In genomic region chr16:29815793-29816693, GRCh38 we compare ENCODE assay signal across 8 cellular contexts. TPM values are rescaled to one million over a fixed set of nuclear protein-coding genes. Genes with fewer than 3 reads are reported as not detected.
A peak's percentile ranks its signal among the peaks of the same experiment; 100 is the strongest.
DNase-seq lines count a peak whose midpoint lies in the region; ATAC-seq and FAIRE-seq lines count a peak whose summit lies in the region.

TSS of gene PAGR1 (plus strand) at chr16:29816152. CDS start at chr16:29816526, 374 bp downstream.

- H3K9ac ChIP-seq in BLaER1, result peak within 1 kb of the TSS; percentile 98

- H3K27me3 Mint-ChIP-seq in activated CD4-positive, alpha-beta T cell treated with anti-CD3 and anti-CD28 coated beads, Interleukin-2, amount 10 ng/mL, durations not matched to agents 24 days and 14 days, result peaks cover 6% of the 10 kb centered on the region

- H3K4me2 ChIP-seq in BLaER1, result peak within 1 kb of the TSS; percentile 99

- H3K4me1 ChIP-seq in BLaER1, result peaks cover 80% of the 10 kb centered on the region

- peaks cover 35% of the 10 kb centered on the region for H3K36me3 ChIP-seq in BLaER1

- H3K4me3 Mint-ChIP-seq in activated CD4-positive, alpha-beta T cell treated with anti-CD3 and anti-CD28 coated beads, Interleukin-2, amount 10 ng/mL, durations not matched to agents 24 days and 14 days, result peak within 1 kb of the TSS; percentile 91

- DNase-seq in GM19239 (ENCODE audit: insufficient read length, low spot score) (peak; percentile 91), NCI-H526 (lab: John Stamatoyannopoulos, UW) (peak; percentile 97 to 99), cortex of kidney (lab: John Stamatoyannopoulos, UW) (peak; percentile 98), left kidney (ENCODE audit: low read depth, low spot score) (peak; percentile 99)
- DNase-seq in activated CD4-positive, alpha-beta T cell treated with anti-CD3 and anti-CD28 coated beads, Interleukin-2, amount 10 ng/mL, durations not matched to agents 24 days and 14 days, result peak; percentile 100
- peak; percentile 98 for DNase-seq in stimulated activated CD4-positive, alpha-beta T cell treated with anti-CD3 and anti-CD28 coated beads, Interleukin-2, amount 100 ng/mL, for 4 hours (ENCODE audit: low read depth)

- peak; percentile 57 for ATAC-seq in HG03460 (IDR thresholded peaks at IDR 0.05; ENCODE audit: unreplicated experiment)

- H3K27me3 ChIP-seq in BLaER1, result no peaks in the 10 kb centered on the region

- H4K20me1 ChIP-seq in BLaER1, result peaks cover 46% of the 10 kb centered on the region

- peak within 1 kb of the TSS; percentile 86 for H3K27ac ChIP-seq in BLaER1

- H3K9me3 ChIP-seq in BLaER1, result no peaks in the 10 kb centered on the region

- H3K4me1 Mint-ChIP-seq in activated CD4-positive, alpha-beta T cell treated with anti-CD3 and anti-CD28 coated beads, Interleukin-2, amount 10 ng/mL, durations not matched to agents 24 days and 14 days, result peaks cover 62% of the 10 kb centered on the region

- FAIRE-seq in GM19239 (lab: Jason Lieb, UNC), result peak; percentile 98

- H3K36me3 Mint-ChIP-seq in activated CD4-positive, alpha-beta T cell treated with anti-CD3 and anti-CD28 coated beads, Interleukin-2, amount 10 ng/mL, durations not matched to agents 24 days and 14 days (ENCODE audit: low read depth), result peaks cover 31% of the 10 kb centered on the region

- no peaks in the 10 kb centered on the region for H3K9me3 Mint-ChIP-seq in activated CD4-positive, alpha-beta T cell treated with anti-CD3 and anti-CD28 coated beads, Interleukin-2, amount 10 ng/mL, durations not matched to agents 24 days and 14 days

- intact Hi-C loops in activated CD4-positive, alpha-beta T cell treated with anti-CD3 and anti-CD28 coated beads, Interleukin-2, amount 10 ng/mL, durations not matched to agents 24 days and 14 days (cut with micrococcal nuclease), result loop anchor here (1.0 to 10.0 kb wide), 6 partner anchors 8 to 239 kb away; partner anchors contain the start of genes CDIPT, KIF22 and TAOK2

- H3K27ac Mint-ChIP-seq in activated CD4-positive, alpha-beta T cell treated with anti-CD3 and anti-CD28 coated beads, Interleukin-2, amount 10 ng/mL, durations not matched to agents 24 days and 14 days, result peak within 1 kb of the TSS; percentile 94

- peak within 1 kb of the TSS; percentile 83 for H3K4me3 ChIP-seq in BLaER1

RNA-seq across cellular contexts. Expression of gene PAGR1, which starts in this region (rescaled TPM):
- total RNA-seq in activated CD4-positive, alpha-beta T cell treated with anti-CD3 and anti-CD28 coated beads, Interleukin-2, amount 10 ng/mL, durations not matched to agents 24 days and 14 days, result 25.8 and 27.0 TPM in 2 replicates

Comparison
In these comparisons a context has a peak if more than half of its experiments do, and no peak if none do; other contexts are left out.
1. Peak in every context shown above with its lines: DNase-seq, ATAC-seq, H3K4me3 ChIP-seq and H3K27ac ChIP-seq.